Comparison of ENCODE assay signal across 18 cellular contexts in genomic region chr22:29817724-29818123, GRCh38. TPM values are rescaled to one million over a fixed set of nuclear protein-coding genes. Genes with fewer than 3 reads are reported as not detected.
DNase-seq lines count a peak whose midpoint lies in the region; ATAC-seq lines count a peak whose summit lies in the region.
"Had no signal": no experiment of that assay in that cellular context is flagged by ENCODE, and none has a peak within 500 bp of the region (broad histone marks: within the 10 kb centered on the region; RNA-seq: fewer than 3 reads in every experiment).

No MANE protein-coding gene starts in this region.

- ATAC-seq in activated CD4-positive, alpha-beta T cell treated with anti-CD3 and anti-CD28 coated beads for 36 hours = no peak
- ATAC-seq in activated T-helper 17 cell treated with anti-CD3 and anti-CD28 coated beads, Interleukin-2, amount 50 U/mL, for 72 hours (replicated peaks) = no peak
- no peak for ATAC-seq in stimulated activated effector memory CD8-positive, alpha-beta T cell treated with anti-CD3 and anti-CD28 coated beads, Interleukin-12 subunit alpha, Interleukin-12 subunit beta, amount 100 ng/mL, for 72 hours
- ATAC-seq in GM21619 (IDR thresholded peaks at IDR 0.05; ENCODE audit: unreplicated experiment) (no peak), GM19328 (IDR thresholded peaks at IDR 0.05; ENCODE audit: unreplicated experiment) (no peak)

- H3K4me3 ChIP-seq in esophagus (ENCODE audit: low read depth in 1 of 2, low read length in 2 of 2) = no peak overlapping the region
- H3K4me3 ChIP-seq: GM23248 had no signal

- no peaks in the 10 kb centered on the region for H3K9me3 Mint-ChIP-seq in activated CD4-positive, alpha-beta T cell treated with anti-CD3 and anti-CD28 coated beads for 36 hours (ENCODE audit: low read depth)
- H3K9me3 Mint-ChIP-seq in activated T-helper 17 cell treated with anti-CD3 and anti-CD28 coated beads, Interleukin-2, amount 50 U/mL, for 72 hours = no peaks in the 10 kb centered on the region
- no peaks in the 10 kb centered on the region for H3K9me3 Mint-ChIP-seq in stimulated activated effector memory CD8-positive, alpha-beta T cell treated with anti-CD3 and anti-CD28 coated beads, Interleukin-12 subunit alpha, Interleukin-12 subunit beta, amount 100 ng/mL, for 72 hours
- H3K9me3 Mint-ChIP-seq: CD14-positive monocyte had no signal

- peaks cover 0 to 5% of the 10 kb centered on the region in 2 donors for H3K4me1 ChIP-seq in esophagus (ENCODE audit: control insufficient read depth in 2 of 2, insufficient read depth in 2 of 2, low read length in 1 of 2)

- no peak overlapping the region for H3K4me3 Mint-ChIP-seq in activated CD4-positive, alpha-beta T cell treated with anti-CD3 and anti-CD28 coated beads for 36 hours
- no peak overlapping the region for H3K4me3 Mint-ChIP-seq in activated T-helper 17 cell treated with anti-CD3 and anti-CD28 coated beads, Interleukin-2, amount 50 U/mL, for 72 hours
- no peak overlapping the region for H3K4me3 Mint-ChIP-seq in stimulated activated effector memory CD8-positive, alpha-beta T cell treated with anti-CD3 and anti-CD28 coated beads, Interleukin-12 subunit alpha, Interleukin-12 subunit beta, amount 100 ng/mL, for 72 hours
- H3K4me3 Mint-ChIP-seq: CD14-positive monocyte had no signal

- H3K27me3 ChIP-seq in esophagus (ENCODE audit: control insufficient read depth in 1 of 2, insufficient read depth in 2 of 2, low read length in 2 of 2) = no peaks in the 10 kb centered on the region

- H3K36me3 Mint-ChIP-seq in activated CD4-positive, alpha-beta T cell treated with anti-CD3 and anti-CD28 coated beads for 36 hours (ENCODE audit: low read depth) = peaks cover 42% of the 10 kb centered on the region
- H3K36me3 Mint-ChIP-seq in activated T-helper 17 cell treated with anti-CD3 and anti-CD28 coated beads, Interleukin-2, amount 50 U/mL, for 72 hours (ENCODE audit: low read depth) = peaks cover 100% of the 10 kb centered on the region
- peaks cover 89% of the 10 kb centered on the region for H3K36me3 Mint-ChIP-seq in stimulated activated effector memory CD8-positive, alpha-beta T cell treated with anti-CD3 and anti-CD28 coated beads, Interleukin-12 subunit alpha, Interleukin-12 subunit beta, amount 100 ng/mL, for 72 hours

- no peak for DNase-seq in activated CD4-positive, alpha-beta T cell treated with anti-CD3 and anti-CD28 coated beads for 36 hours
- no peak for DNase-seq in activated CD4-positive, alpha-beta T cell treated with anti-CD3 and anti-CD28 coated beads for 1 hour
- no peak for DNase-seq in stimulated activated effector memory CD8-positive, alpha-beta T cell treated with anti-CD3 and anti-CD28 coated beads, Interleukin-12 subunit alpha, Interleukin-12 subunit beta, amount 100 ng/mL, for 72 hours (ENCODE audit: low spot score in 2 of 2)
- DNase-seq in activated effector memory CD4-positive, alpha-beta T cell treated with Interleukin-2 at 50 U/mL for 16 hours = no peak
- DNase-seq: COR-L47, DMS53, GM23248, MV-4-11, NCI-H1417 treated with DMSO at 0.1 percent for 48 hours, NCI-H2029, NCI-H524 treated with DMSO at 0.1 percent for 48 hours, RPMI8226 had no signal

- H3K9me3 ChIP-seq in esophagus (ENCODE audit: control insufficient read depth in 2 of 2, insufficient read depth in 1 of 2, low read depth in 1 of 2, low read length in 1 of 2) = no peaks in the 10 kb centered on the region

- peaks cover 0 to 15% of the 10 kb centered on the region in 2 donors for H3K36me3 ChIP-seq in esophagus (ENCODE audit: control insufficient read depth in 2 of 2, insufficient read depth in 2 of 2, low read length in 1 of 2)

- peak overlapping the region; percentile 4 for H3K27ac Mint-ChIP-seq in activated CD4-positive, alpha-beta T cell treated with anti-CD3 and anti-CD28 coated beads for 36 hours
- H3K27ac Mint-ChIP-seq in activated T-helper 17 cell treated with anti-CD3 and anti-CD28 coated beads, Interleukin-2, amount 50 U/mL, for 72 hours = peak overlapping the region; percentile 62
- peak overlapping the region; percentile 82 for H3K27ac Mint-ChIP-seq in stimulated activated effector memory CD8-positive, alpha-beta T cell treated with anti-CD3 and anti-CD28 coated beads, Interleukin-12 subunit alpha, Interleukin-12 subunit beta, amount 100 ng/mL, for 72 hours

- H3K27me3 Mint-ChIP-seq in activated CD4-positive, alpha-beta T cell treated with anti-CD3 and anti-CD28 coated beads for 36 hours = no peaks in the 10 kb centered on the region
- no peaks in the 10 kb centered on the region for H3K27me3 Mint-ChIP-seq in activated T-helper 17 cell treated with anti-CD3 and anti-CD28 coated beads, Interleukin-2, amount 50 U/mL, for 72 hours

- intact Hi-C loops in activated CD4-positive, alpha-beta T cell treated with anti-CD3 and anti-CD28 coated beads for 36 hours (cut with DNase I, micrococcal nuclease) = no loop called here

- peaks cover 9% of the 10 kb centered on the region for H3K4me1 Mint-ChIP-seq in activated CD4-positive, alpha-beta T cell treated with anti-CD3 and anti-CD28 coated beads for 36 hours
- H3K4me1 Mint-ChIP-seq in activated T-helper 17 cell treated with anti-CD3 and anti-CD28 coated beads, Interleukin-2, amount 50 U/mL, for 72 hours = peaks cover 8% of the 10 kb centered on the region
- H3K4me1 Mint-ChIP-seq in stimulated activated effector memory CD8-positive, alpha-beta T cell treated with anti-CD3 and anti-CD28 coated beads, Interleukin-12 subunit alpha, Interleukin-12 subunit beta, amount 100 ng/mL, for 72 hours = peaks cover 13% of the 10 kb centered on the region

- H3K27ac ChIP-seq in esophagus (ENCODE audit: low read depth in 2 of 2, low read length in 1 of 2) = peak overlapping the region; percentile 83 to 85
- H3K27ac ChIP-seq: GM23248, HL-60 had no signal

- CTCF ChIA-PET in activated CD4-positive, alpha-beta T cell treated with anti-CD3 and anti-CD28 coated beads for 36 hours (lab: Charles Lee) = no interaction called here

- POLR2A ChIA-PET in activated CD4-positive, alpha-beta T cell treated with anti-CD3 and anti-CD28 coated beads for 36 hours (lab: Charles Lee) = no interaction called here

- 97% methylated on average over 1 of the region's 1 CpG for WGBS in esophagus, 2 donors

RNA-seq across cellular contexts. Expression of gene ASCC2, which starts 20.4 kb away (rescaled TPM):
- total RNA-seq in activated CD4-positive, alpha-beta T cell treated with anti-CD3 and anti-CD28 coated beads for 36 hours = 10 to 100 TPM; 56.0 to 69.9 TPM
- 10 to 100 TPM; 62.0 to 79.4 TPM for total RNA-seq in activated T-helper 17 cell treated with anti-CD3 and anti-CD28 coated beads, Interleukin-2, amount 50 U/mL, for 72 hours
- polyA plus RNA-seq in esophagus = 100 to 1,000 TPM in 1 of 2 donors, 10 to 100 TPM in 1; 61.3 to 142 TPM

RNA-seq across cellular contexts. Expression of gene UQCR10, which starts 50.6 kb away (rescaled TPM):
- 10 to 100 TPM; 95.5 to 95.9 TPM for total RNA-seq in activated CD4-positive, alpha-beta T cell treated with anti-CD3 and anti-CD28 coated beads for 36 hours
- total RNA-seq in activated T-helper 17 cell treated with anti-CD3 and anti-CD28 coated beads, Interleukin-2, amount 50 U/mL, for 72 hours = 100 to 1,000 TPM in 1 of 2 donors, 10 to 100 TPM in 1; 62.8 to 106 TPM
- polyA plus RNA-seq in esophagus = 100 to 1,000 TPM; 171 to 204 TPM

RNA-seq across cellular contexts. Expression of gene ZMAT5, which starts 50.9 kb away (rescaled TPM):
- 10 to 100 TPM; 19.2 to 25.1 TPM for total RNA-seq in activated CD4-positive, alpha-beta T cell treated with anti-CD3 and anti-CD28 coated beads for 36 hours
- total RNA-seq in activated T-helper 17 cell treated with anti-CD3 and anti-CD28 coated beads, Interleukin-2, amount 50 U/mL, for 72 hours = 10 to 100 TPM; 17.8 to 29.7 TPM
- polyA plus RNA-seq in esophagus = 10 to 100 TPM; 20.3 to 31.2 TPM

Comparison
In these comparisons a context has a peak if more than half of its experiments do, and no peak if none do; other contexts are left out.
1. H3K27ac Mint-ChIP-seq: peak in every context shown above with its lines; median percentile 82 in stimulated activated effector memory CD8-positive, alpha-beta T cell treated with anti-CD3 and anti-CD28 coated beads, Interleukin-12 subunit alpha, Interleukin-12 subunit beta, amount 100 ng/mL, for 72 hours; 62 in activated T-helper 17 cell treated with anti-CD3 and anti-CD28 coated beads, Interleukin-2, amount 50 U/mL, for 72 hours; 4 in activated CD4-positive, alpha-beta T cell treated with anti-CD3 and anti-CD28 coated beads for 36 hours.